8 cellular contexts compared by ENCODE assay signal in the genomic region with DNA sequence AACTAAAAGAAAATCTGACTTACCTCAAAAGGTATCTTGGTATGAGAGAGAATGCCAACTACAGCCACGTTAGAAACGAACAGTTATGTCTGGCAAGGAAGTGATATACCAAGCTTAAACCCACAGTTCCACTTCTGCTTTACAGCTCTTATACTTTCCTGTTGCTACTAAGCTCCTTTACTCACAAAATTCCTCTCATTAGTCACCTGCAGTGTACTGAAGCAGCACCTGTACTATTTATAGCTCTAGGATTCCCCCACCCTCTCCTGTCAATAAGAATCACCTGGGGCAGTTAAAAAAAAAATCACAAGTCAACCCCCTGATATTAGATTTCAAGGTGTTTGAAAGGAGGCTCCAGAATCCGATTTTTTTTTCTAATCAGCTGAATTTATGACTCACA. TPM values are rescaled to one million over a fixed set of nuclear protein-coding genes. Genes with fewer than 3 reads are reported as not detected.
DNase-seq lines count a peak whose midpoint lies in the region; ATAC-seq and TF ChIP-seq lines count a peak whose summit lies in the region.

No MANE protein-coding gene starts in this region.

- intact Hi-C loops in left ventricle myocardium superior (cut with micrococcal nuclease), result no loop called here

- peak; percentile 66 for ATAC-seq in GM21447 (IDR thresholded peaks at IDR 0.05; ENCODE audit: unreplicated experiment)
- ATAC-seq in foreskin keratinocyte, result peak; percentile 86
- ATAC-seq in GM19035 (IDR thresholded peaks at IDR 0.05; ENCODE audit: unreplicated experiment), result no peak
- no peak for ATAC-seq in left ventricle myocardium superior

- no peak for TF ChIP-seq CTCF in GM06990 (IDR thresholded peaks at IDR 0.05; ENCODE audit: insufficient read depth, low read length, poor library complexity, severe bottlenecking)
- TF ChIP-seq CTCF in foreskin keratinocyte (conservative IDR thresholded peaks at IDR 0.05), result no peak

- WGBS in neuronal stem cell (ENCODE audit: extremely low coverage in 2 of 2, insufficient read length in 2 of 2, insufficient replicate concordance in 1 of 2), 2 donors, result no CpG with 5 or more reads among the region's 3 CpGs

- H3K27me3 ChIP-seq in GM06990 (replicated peaks; ENCODE audit: control insufficient read depth, insufficient read depth, low read length), result no peaks in the 10 kb centered on the region
- no peaks in the 10 kb centered on the region for H3K27me3 ChIP-seq in Karpas-422 (ENCODE audit: low read length)
- peaks cover 39% of the 10 kb centered on the region for H3K27me3 ChIP-seq in foreskin keratinocyte
- H3K27me3 ChIP-seq in neuronal stem cell (ENCODE audit: control insufficient read depth in 3 of 3, insufficient read depth in 3 of 3, low read depth in 1 of 3, low read length in 3 of 3), result peaks cover 3 to 41% (median 14%) of the 10 kb centered on the region in 3 experiments

- H3K18ac ChIP-seq in neuronal stem cell (ENCODE audit: low read length), result no peak overlapping the region

- no peaks in the 10 kb centered on the region for H3K9me3 ChIP-seq in Karpas-422 (ENCODE audit: low read length)
- no peaks in the 10 kb centered on the region for H3K9me3 ChIP-seq in neuronal stem cell (replicated peaks in 1 of 2; ENCODE audit: control insufficient read depth in 2 of 2, insufficient read depth in 1 of 2, low read depth in 1 of 2, low read length in 2 of 2)

- H2BK5ac ChIP-seq in neuronal stem cell (ENCODE audit: low read length), result no peak overlapping the region

- H4K8ac ChIP-seq in neuronal stem cell (ENCODE audit: low read depth, low read length), result no peak overlapping the region

- H3K36me3 ChIP-seq in GM06990 (ENCODE audit: control insufficient read depth, insufficient read depth, low read length), result no peaks in the 10 kb centered on the region
- no peaks in the 10 kb centered on the region for H3K36me3 ChIP-seq in Karpas-422 (ENCODE audit: insufficient read depth, low read length)
- no peaks in the 10 kb centered on the region for H3K36me3 ChIP-seq in neuronal stem cell (replicated peaks in 1 of 2; ENCODE audit: control insufficient read depth in 2 of 2, insufficient read depth in 2 of 2, low read length in 2 of 2)

- peak; percentile 67 for DNase-seq in GM06990 (ENCODE audit: extremely low read depth, insufficient read length)
- DNase-seq in Karpas-422, result peak; percentile 53
- DNase-seq in foreskin keratinocyte, result peak; percentile 61 to 86
- DNase-seq in neuronal stem cell (ENCODE audit: low spot score), result no peak
- no peak for DNase-seq in left ventricle myocardium superior
- no peak for DNase-seq in cerebellar cortex (ENCODE audit: low spot score)

- H2BK15ac ChIP-seq in neuronal stem cell (ENCODE audit: low read length), result no peak overlapping the region

- no peak overlapping the region for H3K14ac ChIP-seq in neuronal stem cell (ENCODE audit: low read length)

- no peaks in the 10 kb centered on the region for H3K79me2 ChIP-seq in Karpas-422 (ENCODE audit: low read length)

- no peak overlapping the region for H2BK12ac ChIP-seq in neuronal stem cell (ENCODE audit: low read length)

- peak overlapping the region; percentile 50 for H3K4me3 ChIP-seq in GM06990 (replicated peaks; ENCODE audit: low read depth, low read length)
- H3K4me3 ChIP-seq in Karpas-422 (ENCODE audit: low read length), result no peak overlapping the region
- no peak overlapping the region for H3K4me3 ChIP-seq in neuronal stem cell (ENCODE audit: low read length in 2 of 2)

- no peaks in the 10 kb centered on the region for H3K9me2 ChIP-seq in Karpas-422 (replicated peaks; ENCODE audit: insufficient read depth, low read length)

- H3K4me2 ChIP-seq in Karpas-422 (ENCODE audit: low read depth, low read length, poor library complexity, severe bottlenecking) (no peak overlapping the region), neuronal stem cell (ENCODE audit: insufficient read depth, low read length, poor library complexity, severe bottlenecking) (no peak overlapping the region)

- H3K4ac ChIP-seq in neuronal stem cell (ENCODE audit: low read length), result no peak overlapping the region

- H3K23ac ChIP-seq in neuronal stem cell (ENCODE audit: low read depth, low read length, poor library complexity), result no peak overlapping the region

- H2BK120ac ChIP-seq in neuronal stem cell (ENCODE audit: low read depth, low read length), result no peak overlapping the region

- H2AK5ac ChIP-seq in neuronal stem cell (ENCODE audit: low read depth, low read length), result no peak overlapping the region

- no peaks in the 10 kb centered on the region for H4K20me1 ChIP-seq in Karpas-422 (ENCODE audit: insufficient read depth, low read depth, low read length)

- H2AFZ ChIP-seq in Karpas-422 (ENCODE audit: low read length) (no peak overlapping the region), neuronal stem cell (ENCODE audit: low read length) (no peak overlapping the region)

- no peak overlapping the region for H4K91ac ChIP-seq in neuronal stem cell (ENCODE audit: low read depth, low read length, poor library complexity)

- H3K27ac ChIP-seq in Karpas-422 (ENCODE audit: low read length) (no peak overlapping the region), foreskin keratinocyte (no peak overlapping the region), neuronal stem cell (replicated peaks; ENCODE audit: low read length) (no peak overlapping the region)

- H3K4me1 ChIP-seq in Karpas-422 (ENCODE audit: low read length) (peaks cover 10% of the 10 kb centered on the region), foreskin keratinocyte (peaks cover 12% of the 10 kb centered on the region), neuronal stem cell (ENCODE audit: control insufficient read depth in 2 of 2, insufficient read depth in 1 of 2, low read depth in 1 of 2, low read length in 2 of 2) (peaks cover 5 to 6% of the 10 kb centered on the region in 2 donors)

- H3K9ac ChIP-seq in Karpas-422 (ENCODE audit: low read length), result no peak overlapping the region
- H3K9ac ChIP-seq in neuronal stem cell (ENCODE audit: low read depth, low read length, poor library complexity), result no peak overlapping the region

- no peaks in the 10 kb centered on the region for H3K79me1 ChIP-seq in neuronal stem cell (ENCODE audit: low read depth, low read length)

RNA-seq across cellular contexts. Expression of a gene that starts 2.9 kb away (rescaled TPM):
- total RNA-seq in Karpas-422 (2014; rRNA removed; shearing (Covaris generic); ENCODE audit: low replicate concordance), result not detected in 2 replicates
- total RNA-seq in foreskin keratinocyte (0.07 TPM in 1 of 2 replicates, not detected in the other), left ventricle myocardium superior (0.10 TPM)
- 0.03 TPM in 2 replicates for polyA plus RNA-seq in foreskin keratinocyte
- 0.21 TPM for polyA plus RNA-seq in neuronal stem cell (2013, experiment 1 of 2)
- polyA plus RNA-seq in neuronal stem cell (2013, experiment 2 of 2), result 0.30 TPM

RNA-seq across cellular contexts. Expression of a gene that starts 44.7 kb away (rescaled TPM):
- not detected in 2 replicates for total RNA-seq in Karpas-422 (2014; rRNA removed; shearing (Covaris generic); ENCODE audit: low replicate concordance)
- not detected in 2 replicates for total RNA-seq in foreskin keratinocyte
- polyA plus RNA-seq in foreskin keratinocyte, result 0.01 TPM in 1 of 2 replicates, not detected in the other
- polyA plus RNA-seq in neuronal stem cell (2013, experiment 1 of 2), result 0.15 TPM
- 0.10 TPM for polyA plus RNA-seq in neuronal stem cell (2013, experiment 2 of 2)
- total RNA-seq in left ventricle myocardium superior, result not detected

Comparison
In these comparisons a context has a peak if more than half of its experiments do, and no peak if none do; other contexts are left out.
1. DNase-seq: peak in GM06990 (single experiment), Karpas-422 (single experiment) and foreskin keratinocyte (2 of 2); none in neuronal stem cell (single experiment), left ventricle myocardium superior (single experiment) and cerebellar cortex (single experiment).
2. ATAC-seq: peak in GM21447 (single experiment) and foreskin keratinocyte (single experiment); none in GM19035 (single experiment) and left ventricle myocardium superior (single experiment).